ENCODE assay signal across 8 cellular contexts in the genomic region with DNA sequence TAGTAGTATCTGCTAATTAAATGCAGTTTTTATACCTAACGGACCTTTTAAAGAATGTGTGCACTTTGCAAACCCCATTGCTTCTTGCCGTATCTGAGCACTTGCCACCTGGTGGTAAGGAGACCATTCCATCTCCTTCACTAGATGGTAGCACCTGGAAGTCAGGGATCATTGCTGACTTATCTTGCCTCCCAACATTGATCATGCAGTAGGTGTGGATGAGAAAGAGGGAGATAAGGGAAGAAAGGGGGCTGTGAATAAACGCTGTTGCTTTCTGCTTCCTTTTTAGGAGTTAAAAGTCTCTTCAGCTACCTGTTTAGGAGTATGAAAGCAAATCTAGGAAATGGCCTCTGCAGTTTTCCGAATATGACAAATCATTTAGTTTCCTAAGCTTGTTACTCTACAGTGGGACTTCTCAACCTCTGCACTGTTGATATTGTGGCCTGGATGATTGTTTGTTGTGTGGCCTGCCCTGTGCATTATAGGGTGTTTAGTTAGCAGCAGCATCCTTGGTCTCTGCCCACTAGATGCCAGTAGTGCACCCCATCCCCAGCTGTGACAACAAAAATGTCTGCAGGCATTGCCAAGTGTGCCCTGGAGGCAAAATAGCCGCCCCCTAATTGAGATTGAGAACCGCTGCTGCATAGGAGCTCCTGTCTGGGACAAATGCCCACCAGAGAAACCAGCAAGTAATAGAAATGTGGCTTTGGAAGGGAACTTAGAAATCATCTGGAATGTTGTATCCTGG. TPM values are rescaled to one million over a fixed set of nuclear protein-coding genes. Genes with fewer than 3 reads are reported as not detected.
A peak's percentile ranks its signal among the peaks of the same experiment; 100 is the strongest.
DNase-seq lines count a peak whose midpoint lies in the region; ATAC-seq and TF ChIP-seq lines count a peak whose summit lies in the region.

No MANE protein-coding gene starts in this region.

- peaks cover 31% of the 10 kb centered on the region for H4K20me1 ChIP-seq in neural progenitor cell (ENCODE audit: low read depth)

- no peaks in the 10 kb centered on the region for H3K9me3 ChIP-seq in A673 (ENCODE audit: low read depth, low read length, poor library complexity, severe bottlenecking)
- no peaks in the 10 kb centered on the region for H3K9me3 ChIP-seq in neural progenitor cell (ENCODE audit: low read depth)

- H3K4me2 ChIP-seq in neural progenitor cell: no peak overlapping the region

- peaks cover 20% of the 10 kb centered on the region for H3K79me2 ChIP-seq in neural progenitor cell (ENCODE audit: low read depth)

- H3K9me3 Mint-ChIP-seq in neural progenitor cell: peaks cover 8% of the 10 kb centered on the region

- H3K36me3 ChIP-seq in A673 (ENCODE audit: insufficient read depth, low read length, poor library complexity, severe bottlenecking) (no peaks in the 10 kb centered on the region), neural progenitor cell (no peaks in the 10 kb centered on the region)

- H3K36me3 Mint-ChIP-seq in neural progenitor cell: peaks cover 2% of the 10 kb centered on the region

- H3K9ac ChIP-seq in neural progenitor cell: no peak overlapping the region

- intact Hi-C loops in A673 (cut with micrococcal nuclease; ENCODE audit: unreplicated experiment): loop anchor here (2.0 kb wide), 1 partner anchor 107 kb away; no protein-coding TSS in a partner anchor

- H3K4me3 ChIP-seq in A673 (ENCODE audit: low read depth, low read length, poor library complexity, severe bottlenecking) (no peak overlapping the region), GM12864 (ENCODE audit: low read depth, low read length) (no peak overlapping the region), epithelial cell of esophagus (ENCODE audit: low read length) (no peak overlapping the region), neural progenitor cell (no peak overlapping the region)

- BruUV-seq in A673 (replicated peaks; lab: Mats Ljungman, UMichigan): no TSS peak

- H3K27me3 Mint-ChIP-seq in neural progenitor cell (ENCODE audit: insufficient read depth, low read depth): no peaks in the 10 kb centered on the region

- TF ChIP-seq CTCF in A673 (conservative IDR thresholded peaks at IDR 0.05; ENCODE audit: low read depth, low read length) (peak; percentile 74), GM12864 (IDR thresholded peaks at IDR 0.05; ENCODE audit: low read depth, low read length, missing control alignments) (peak; percentile 73), epithelial cell of esophagus (IDR thresholded peaks at IDR 0.05; ENCODE audit: insufficient read depth, low read depth, low read length, missing control alignments) (peak; percentile 54), neural progenitor cell (IDR thresholded peaks at IDR 0.05) (peak; percentile 38)

- no peak overlapping the region for H2AFZ ChIP-seq in neural progenitor cell (replicated peaks)

- no peaks in the 10 kb centered on the region for H3F3A ChIP-seq in neural progenitor cell (ENCODE audit: low read depth)

- no peak overlapping the region for H3K4me3 Mint-ChIP-seq in neural progenitor cell

- ATAC-seq in HG02588 (IDR thresholded peaks at IDR 0.05; ENCODE audit: unreplicated experiment): peak; percentile 26

- H3K27ac Mint-ChIP-seq in neural progenitor cell: no peak overlapping the region

- POLR2A ChIA-PET in A673 (lab: Charles Lee; ENCODE audit: low non-redundant PET): no interaction called here

- no peak overlapping the region for H3K27ac ChIP-seq in A673 (ENCODE audit: low read depth, low read length, poor library complexity, severe bottlenecking)
- H3K27ac ChIP-seq in neural progenitor cell: no peak overlapping the region

- H3K4me1 Mint-ChIP-seq in neural progenitor cell: peaks cover 36% of the 10 kb centered on the region

- H3K27me3 ChIP-seq in A673 (replicated peaks; ENCODE audit: insufficient read depth, low read depth, low read length, poor library complexity) (no peaks in the 10 kb centered on the region), neural progenitor cell (no peaks in the 10 kb centered on the region)

- H3K4me1 ChIP-seq in A673 (ENCODE audit: insufficient read depth, low read length, poor library complexity, severe bottlenecking): peaks cover 24% of the 10 kb centered on the region
- H3K4me1 ChIP-seq in neural progenitor cell: no peaks in the 10 kb centered on the region

- CTCF ChIA-PET in A673 (lab: Charles Lee): no interaction called here

- peak; percentile 82 for DNase-seq in A673 (ENCODE audit: low spot score)
- no peak for DNase-seq in GM12864 (ENCODE audit: low read depth)
- peak; percentile 42 to 61 for DNase-seq in NCI-H446 (lab: John Stamatoyannopoulos, UW)
- peak; percentile 33 for DNase-seq in epithelial cell of esophagus (ENCODE audit: low read depth)
- peak; percentile 39 for DNase-seq in neural progenitor cell (ENCODE audit: low spot score)
- no peak for DNase-seq in NCI-H1930 (lab: John Stamatoyannopoulos, UW)
- DNase-seq in activated naive CD4-positive, alpha-beta T cell treated with anti-CD3 and anti-CD28 coated beads, Interleukin-2, amount 50 U/mL, for 16 hours: no peak

RNA-seq across cellular contexts. Expression of a gene that starts 38.8 kb away (rescaled TPM):
- total RNA-seq in A673 (2021): 27.6 and 32.8 TPM in 2 replicates
- total RNA-seq in neural progenitor cell (ENCODE audit: low replicate concordance): 22.6 and 31.3 TPM in 2 replicates

Comparison
In these comparisons a context has a peak if more than half of its experiments do, and no peak if none do; other contexts are left out.
1. DNase-seq: peak in A673 (single experiment), NCI-H446 (2 of 2), epithelial cell of esophagus (single experiment) and neural progenitor cell (single experiment); none in GM12864 (single experiment), NCI-H1930 (0 of 2) and activated naive CD4-positive, alpha-beta T cell treated with anti-CD3 and anti-CD28 coated beads, Interleukin-2, amount 50 U/mL, for 16 hours (single experiment).
2. Peak in every context shown above with its lines, with median percentiles within 50 percentile points of each other: CTCF ChIP-seq.